In the genomic region with DNA sequence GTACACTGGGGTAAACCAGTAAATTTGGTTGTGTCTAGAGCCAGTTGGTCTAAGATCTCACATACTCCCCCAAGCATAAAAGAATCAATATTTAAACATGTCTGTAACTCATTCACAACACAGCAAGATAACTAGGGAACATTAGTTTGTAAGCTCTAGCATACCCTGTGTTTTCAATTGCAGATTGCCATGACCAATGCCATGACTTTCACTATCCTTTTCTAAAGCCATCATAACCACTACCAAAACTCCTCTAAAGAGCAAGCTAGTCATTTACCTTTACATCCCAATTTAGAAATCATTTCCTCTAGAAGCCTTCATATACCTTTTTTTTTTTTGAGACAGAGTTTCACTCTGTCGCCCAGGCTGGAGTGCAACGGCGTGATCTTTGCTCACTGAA, we compare ENCODE assay signal across 22 cellular contexts. TPM values are rescaled to one million over a fixed set of nuclear protein-coding genes. Genes with fewer than 3 reads are reported as not detected.
DNase-seq lines count a peak whose midpoint lies in the region; ATAC-seq and TF ChIP-seq lines count a peak whose summit lies in the region.
"Had no signal": no experiment of that assay in that cellular context is flagged by ENCODE, and none has a peak within 500 bp of the region (broad histone marks: within the 10 kb centered on the region; RNA-seq: fewer than 3 reads in every experiment).

No MANE protein-coding gene starts in this region.

- no peaks in the 10 kb centered on the region for H3K9me3 ChIP-seq in left ventricle myocardium inferior (replicated peaks)
- H3K9me3 ChIP-seq: BLaER1 treated with 17β-estradiol and CSF1 and Interleukin-3, amounts not matched to agents 10 nM and 100 nM; heart left ventricle; SJSA1; thyroid gland had no signal

- H3K27me3 ChIP-seq in left ventricle myocardium inferior (ENCODE audit: low read depth) = no peaks in the 10 kb centered on the region
- H3K27me3 ChIP-seq: BLaER1 treated with 17β-estradiol and CSF1 and Interleukin-3, amounts not matched to agents 10 nM and 100 nM; heart left ventricle; SJSA1; thyroid gland had no signal

- TF ChIP-seq CTCF in GM12864 (IDR thresholded peaks at IDR 0.05; ENCODE audit: low read depth, low read length, missing control alignments) (no peak), GM13977 (IDR thresholded peaks at IDR 0.05; ENCODE audit: extremely low read depth, insufficient read depth, missing control alignments) (no peak), left ventricle myocardium inferior (IDR thresholded peaks at IDR 0.05; ENCODE audit: borderline replicate concordance) (no peak)

- DNase-seq in GM12864 (ENCODE audit: low read depth) (peak; percentile 29), inferior parietal cortex (ENCODE audit: extremely low spot score) (no peak), GM13977 (ENCODE audit: low spot score) (no peak), left ventricle myocardium inferior (no peak), COLO668 (lab: John Stamatoyannopoulos, UW; ENCODE audit: unreplicated experiment) (no peak)
- DNase-seq: activated CD8-positive, alpha-beta T cell treated with anti-CD3 and anti-CD28 coated beads, Interleukin-2, amount 10 ng/mL, durations not matched to agents 7 days and 5 days; activated T-cell treated with anti-CD3 and anti-CD28 coated beads, Interleukin-2, amount 50 U/mL, for 72 hours; HCEC 1CT; heart left ventricle; NCI-H1417 treated with DMSO at 0.1 percent for 48 hours; NCI-H2171; stimulated activated CD4-positive, alpha-beta T cell treated with anti-CD3 and anti-CD28 coated beads, Interleukin-15, amount 100 ng/mL, for 24 hours; thyroid gland had no signal

- no peak overlapping the region for H3K27ac ChIP-seq in left ventricle myocardium inferior (replicated peaks)
- H3K27ac ChIP-seq: BLaER1 treated with 17β-estradiol and CSF1 and Interleukin-3, amounts not matched to agents 10 nM and 100 nM; heart left ventricle; SJSA1; thyroid gland had no signal

- no peaks in the 10 kb centered on the region for H3K4me1 ChIP-seq in left ventricle myocardium inferior
- H3K4me1 ChIP-seq: heart left ventricle, SJSA1, thyroid gland had no signal

- no peaks in the 10 kb centered on the region for H3K36me3 ChIP-seq in left ventricle myocardium inferior
- H3K36me3 ChIP-seq: BLaER1 treated with 17β-estradiol and CSF1 and Interleukin-3, amounts not matched to agents 10 nM and 100 nM; heart left ventricle; SJSA1; thyroid gland had no signal

- in situ Hi-C loops in GM13977 (cut with MboI; ENCODE audit: low pct_unique_long_range_greater_than_20kb, low sequenced_read_pairs, unreplicated experiment) = no loop called here

- ATAC-seq in GM19025 (IDR thresholded peaks at IDR 0.05; ENCODE audit: low read depth, unreplicated experiment) (peak; percentile 48), HG02678 (IDR thresholded peaks at IDR 0.05; ENCODE audit: unreplicated experiment) (peak; percentile 46), HG03378 (IDR thresholded peaks at IDR 0.05; ENCODE audit: unreplicated experiment) (peak; percentile 50)
- ATAC-seq: activated CD8-positive, alpha-beta T cell treated with anti-CD3 and anti-CD28 coated beads, Interleukin-2, amount 10 ng/mL, durations not matched to agents 7 days and 5 days; activated naive CD4-positive, alpha-beta T cell treated with anti-CD3 and anti-CD28 coated beads, Interleukin-2, amount 50 U/mL, for 72 hours; heart left ventricle; stimulated activated memory B cell treated with anti-CD40 and anti-IgM and Interleukin-4, amounts not matched to agents 10 μg/mL and 1 μg/mL and 100 μg/mL, for 72 hours had no signal

- H3K4me3 ChIP-seq in GM12864 (ENCODE audit: low read depth, low read length) (no peak overlapping the region), left ventricle myocardium inferior (no peak overlapping the region)
- H3K4me3 ChIP-seq: BLaER1 treated with 17β-estradiol and CSF1 and Interleukin-3, amounts not matched to agents 10 nM and 100 nM; heart left ventricle; SJSA1; thyroid gland had no signal

- intact Hi-C loops in left ventricle myocardium inferior (cut with micrococcal nuclease) = no loop called here

RNA-seq across cellular contexts. Expression of a gene that starts 56.5 kb away (rescaled TPM):
- 2.7 TPM for total RNA-seq in left ventricle myocardium inferior
- total RNA-seq: activated CD8-positive, alpha-beta T cell treated with anti-CD3 and anti-CD28 coated beads, Interleukin-2, amount 10 ng/mL, durations not matched to agents 7 days and 5 days; G401; LHCN-M2 had no signal
